In genomic region chr19:2328401-2329161, GRCh38 we compare ENCODE assay signal across 1 cellular context.
TF ChIP-seq lines count a peak whose summit lies in the region.

TSS of gene LSM7 (minus strand) at chr19:2328586. CDS start at chr19:2328566, 20 bp downstream.
A gene with protein sequence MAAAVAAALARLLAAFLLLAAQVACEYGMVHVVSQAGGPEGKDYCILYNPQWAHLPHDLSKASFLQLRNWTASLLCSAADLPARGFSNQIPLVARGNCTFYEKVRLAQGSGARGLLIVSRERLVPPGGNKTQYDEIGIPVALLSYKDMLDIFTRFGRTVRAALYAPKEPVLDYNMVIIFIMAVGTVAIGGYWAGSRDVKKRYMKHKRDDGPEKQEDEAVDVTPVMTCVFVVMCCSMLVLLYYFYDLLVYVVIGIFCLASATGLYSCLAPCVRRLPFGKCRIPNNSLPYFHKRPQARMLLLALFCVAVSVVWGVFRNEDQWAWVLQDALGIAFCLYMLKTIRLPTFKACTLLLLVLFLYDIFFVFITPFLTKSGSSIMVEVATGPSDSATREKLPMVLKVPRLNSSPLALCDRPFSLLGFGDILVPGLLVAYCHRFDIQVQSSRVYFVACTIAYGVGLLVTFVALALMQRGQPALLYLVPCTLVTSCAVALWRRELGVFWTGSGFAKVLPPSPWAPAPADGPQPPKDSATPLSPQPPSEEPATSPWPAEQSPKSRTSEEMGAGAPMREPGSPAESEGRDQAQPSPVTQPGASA (plus strand): TSS chr19:2328684. CDS start chr19:2328710, 26 bp downstream.

TF ChIP-seq in K562, 482 proteins besides CTCF, POLR2A, EP300 and RAD21 (continues in another document):
- TF ChIP-seq ZNF609 (CRISPR knock-in tag; IDR thresholded peaks at IDR 0.05; ENCODE audit: borderline replicate concordance) = peak; percentile 14; the same call in 1 of the 2 replicates
- TF ChIP-seq ZNF121 (CRISPR knock-in tag; conservative IDR thresholded peaks at IDR 0.05) = no peak
- TF ChIP-seq ATF1 (CRISPR knock-in tag; IDR thresholded peaks at IDR 0.05) = no peak
- TF ChIP-seq ATF1 (tag; IDR thresholded peaks at IDR 0.05) = peak; percentile 65
- TF ChIP-seq SIN3B (IDR thresholded peaks at IDR 0.05; ENCODE audit: low read depth) = peak; percentile 68; the same call in 1 of the 2 replicates
- TF ChIP-seq ZNF143 (CRISPR knock-in tag; IDR thresholded peaks at IDR 0.05) = peak; percentile 26; the same call in 1 of the 2 replicates
- 0 out of 2 replicates have a peak, but pooled peaks have one; percentile 79 for TF ChIP-seq KDM2B (CRISPR knock-in tag; IDR thresholded peaks at IDR 0.05)
- TF ChIP-seq TBP (optimal IDR thresholded peaks at IDR 0.05; ENCODE audit: low read depth, low read length) = peak; percentile 88
- no peak for TF ChIP-seq THRA (IDR thresholded peaks at IDR 0.05)
- no peak for TF ChIP-seq CBFB (CRISPR knock-in tag; IDR thresholded peaks at IDR 0.05)
- TF ChIP-seq BRD4 (IDR thresholded peaks at IDR 0.05) = peak; percentile 75; the same call in 1 of the 2 replicates
- TF ChIP-seq, protein P1, sequence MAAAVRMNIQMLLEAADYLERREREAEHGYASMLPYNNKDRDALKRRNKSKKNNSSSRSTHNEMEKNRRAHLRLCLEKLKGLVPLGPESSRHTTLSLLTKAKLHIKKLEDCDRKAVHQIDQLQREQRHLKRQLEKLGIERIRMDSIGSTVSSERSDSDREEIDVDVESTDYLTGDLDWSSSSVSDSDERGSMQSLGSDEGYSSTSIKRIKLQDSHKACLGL (CRISPR knock-in tag; IDR thresholded peaks at IDR 0.05; ENCODE audit: borderline replicate concordance, poor library complexity, severe bottlenecking) = peak; percentile 50
- TF ChIP-seq U2AF1 (optimal IDR thresholded peaks at IDR 0.05; ENCODE audit: low read depth, low read length) = peak; percentile 81
- TF ChIP-seq ZNF41 (CRISPR knock-in tag; conservative IDR thresholded peaks at IDR 0.05) = no peak
- TF ChIP-seq KDM4B (IDR thresholded peaks at IDR 0.05; ENCODE audit: borderline replicate concordance in 2 of 2, low read depth in 1 of 2) = 0 out of 4 replicates have a peak, but pooled peaks of 1 of the 2 experiments have one; percentile 51
- peak; percentile 62; the same call in 1 of the 2 replicates for TF ChIP-seq NFRKB (IDR thresholded peaks at IDR 0.05; ENCODE audit: low read depth)
- peak; percentile 55; the same call in 1 of the 2 replicates for TF ChIP-seq ATF7 (IDR thresholded peaks at IDR 0.05)
- TF ChIP-seq ZNF316 (IDR thresholded peaks at IDR 0.05) = no peak
- peak; percentile 99 for TF ChIP-seq NRF1 (conservative IDR thresholded peaks at IDR 0.05 in 1 of 2, IDR thresholded peaks at IDR 0.05 in 1 of 2)
- TF ChIP-seq TEAD1 (CRISPR knock-in tag; IDR thresholded peaks at IDR 0.05) = peak in 1 of 2 experiments; percentile 61; a peak in 2 of 4 replicates
- 0 out of 2 replicates have a peak, but pooled peaks have one; percentile 18 for TF ChIP-seq RREB1 (CRISPR knock-in tag; IDR thresholded peaks at IDR 0.05)
- TF ChIP-seq KLF1 (tag; IDR thresholded peaks at IDR 0.05) = 0 out of 2 replicates have a peak, but pooled peaks have one; percentile 15
- TF ChIP-seq SUPT5H (IDR thresholded peaks at IDR 0.05) = peak; percentile 83
- peak; percentile 35; the same call in 1 of the 2 replicates for TF ChIP-seq CREB1 (IDR thresholded peaks at IDR 0.05)
- 0 out of 2 replicates have a peak, but pooled peaks have one; percentile 30 for TF ChIP-seq CREB1 (CRISPR knock-in tag; IDR thresholded peaks at IDR 0.05)
- no peak for TF ChIP-seq MTA1 (IDR thresholded peaks at IDR 0.05; ENCODE audit: borderline replicate concordance)
- TF ChIP-seq KAT7 (CRISPR knock-in tag; IDR thresholded peaks at IDR 0.05; ENCODE audit: borderline replicate concordance) = 0 out of 2 replicates have a peak, but pooled peaks have one; percentile 41
- TF ChIP-seq SRSF9 (IDR thresholded peaks at IDR 0.05; ENCODE audit: borderline replicate concordance, low read depth, low read length) = no peak
- peak; percentile 99 for TF ChIP-seq NR2C2 (CRISPR knock-in tag; IDR thresholded peaks at IDR 0.05)
- TF ChIP-seq NR2C2 (tag; IDR thresholded peaks at IDR 0.05) = peak; percentile 99
- 0 out of 2 replicates have a peak, but pooled peaks have one; percentile 59 for TF ChIP-seq STAT6 (CRISPR knock-in tag; IDR thresholded peaks at IDR 0.05)
- 0 out of 2 replicates have a peak, but pooled peaks have one; percentile 15 for TF ChIP-seq RBM14 (IDR thresholded peaks at IDR 0.05; ENCODE audit: borderline replicate concordance, insufficient read depth, low read depth, low read length)
- peak; percentile 96 for TF ChIP-seq EP400 (IDR thresholded peaks at IDR 0.05)
- 0 out of 2 replicates have a peak, but pooled peaks have one; percentile 13 for TF ChIP-seq SMAD4 (CRISPR knock-in tag; conservative IDR thresholded peaks at IDR 0.05)
- TF ChIP-seq, protein P2, sequence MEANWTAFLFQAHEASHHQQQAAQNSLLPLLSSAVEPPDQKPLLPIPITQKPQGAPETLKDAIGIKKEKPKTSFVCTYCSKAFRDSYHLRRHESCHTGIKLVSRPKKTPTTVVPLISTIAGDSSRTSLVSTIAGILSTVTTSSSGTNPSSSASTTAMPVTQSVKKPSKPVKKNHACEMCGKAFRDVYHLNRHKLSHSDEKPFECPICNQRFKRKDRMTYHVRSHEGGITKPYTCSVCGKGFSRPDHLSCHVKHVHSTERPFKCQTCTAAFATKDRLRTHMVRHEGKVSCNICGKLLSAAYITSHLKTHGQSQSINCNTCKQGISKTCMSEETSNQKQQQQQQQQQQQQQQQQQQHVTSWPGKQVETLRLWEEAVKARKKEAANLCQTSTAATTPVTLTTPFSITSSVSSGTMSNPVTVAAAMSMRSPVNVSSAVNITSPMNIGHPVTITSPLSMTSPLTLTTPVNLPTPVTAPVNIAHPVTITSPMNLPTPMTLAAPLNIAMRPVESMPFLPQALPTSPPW (CRISPR knock-in tag; IDR thresholded peaks at IDR 0.05) = peak; percentile 23; the same call in 1 of the 2 replicates
- peak; percentile 93 for TF ChIP-seq KDM5B (IDR thresholded peaks at IDR 0.05; ENCODE audit: insufficient replicate concordance, low read depth, low read length)
- TF ChIP-seq ZBTB1 (CRISPR knock-in tag; IDR thresholded peaks at IDR 0.05; ENCODE audit: borderline replicate concordance, low read depth) = 0 out of 2 replicates have a peak, but pooled peaks have one; percentile 54
- TF ChIP-seq RBBP5 (IDR thresholded peaks at IDR 0.05; ENCODE audit: borderline replicate concordance, insufficient read depth, low read length, poor library complexity, severe bottlenecking) = peak; percentile 99
